ENCODE assay signal across 8 cellular contexts in genomic region chr12:96397756-96398421, GRCh38. TPM values are rescaled to one million over a fixed set of nuclear protein-coding genes. Genes with fewer than 3 reads are reported as not detected.
DNase-seq lines count a peak whose midpoint lies in the region; ATAC-seq, FAIRE-seq and TF ChIP-seq lines count a peak whose summit lies in the region.

No MANE protein-coding gene starts in this region.

- H3K9me1 ChIP-seq in keratinocyte (ENCODE audit: control insufficient read depth, extremely low read depth, insufficient read depth, low read length): no peaks in the 10 kb centered on the region

- H3K36me3 Mint-ChIP-seq in activated CD4-positive, alpha-beta T cell treated with anti-CD3 and anti-CD28 coated beads, Interleukin-2, amount 10 ng/mL, durations not matched to agents 7 days and 5 days (ENCODE audit: low read depth): peaks cover 3% of the 10 kb centered on the region
- H3K36me3 Mint-ChIP-seq in activated naive CD8-positive, alpha-beta T cell treated with anti-CD3 and anti-CD28 coated beads for 36 hours: peaks cover 2% of the 10 kb centered on the region

- H3K27ac Mint-ChIP-seq in activated CD4-positive, alpha-beta T cell treated with anti-CD3 and anti-CD28 coated beads, Interleukin-2, amount 10 ng/mL, durations not matched to agents 7 days and 5 days: peak overlapping the region; percentile 96
- H3K27ac Mint-ChIP-seq in activated naive CD8-positive, alpha-beta T cell treated with anti-CD3 and anti-CD28 coated beads for 36 hours: peak overlapping the region; percentile 87

- H3K9ac ChIP-seq in keratinocyte (ENCODE audit: control insufficient read depth, extremely low read depth, insufficient read depth, low read length): peak overlapping the region; percentile 92

- CTCF ChIA-PET in activated CD4-positive, alpha-beta T cell treated with anti-CD3 and anti-CD28 coated beads, Interleukin-2, amount 10 ng/mL, durations not matched to agents 7 days and 5 days (lab: Charles Lee): interaction anchor here (0.6 to 4.4 kb wide), 8 partner anchors 8 to 1076 kb away, joined by 3 to 25 read pairs (median 4); partner anchors contain the start of gene CFAP54

- H3K4me1 Mint-ChIP-seq in activated CD4-positive, alpha-beta T cell treated with anti-CD3 and anti-CD28 coated beads, Interleukin-2, amount 10 ng/mL, durations not matched to agents 7 days and 5 days: peaks cover 43% of the 10 kb centered on the region
- H3K4me1 Mint-ChIP-seq in activated naive CD8-positive, alpha-beta T cell treated with anti-CD3 and anti-CD28 coated beads for 36 hours: peaks cover 45% of the 10 kb centered on the region

- H3K4me1 ChIP-seq in keratinocyte (ENCODE audit: control insufficient read depth, extremely low read depth, insufficient read depth, low read length): peaks cover 22% of the 10 kb centered on the region

- no peak for DNase-seq in activated CD4-positive, alpha-beta T cell treated with anti-CD3 and anti-CD28 coated beads, Interleukin-2, amount 10 ng/mL, durations not matched to agents 7 days and 5 days
- DNase-seq in activated CD4-positive, alpha-beta T cell treated with anti-CD3 and anti-CD28 coated beads for 4 hours: no peak
- DNase-seq in activated naive CD8-positive, alpha-beta T cell treated with anti-CD3 and anti-CD28 coated beads for 36 hours: no peak
- DNase-seq in keratinocyte (ENCODE audit: low read depth, low spot score) (no peak), activated gamma-delta T cell treated with Interleukin-2 at 50 U/mL for 16 hours (no peak), T-helper 9 cell (no peak)

- H3K27me3 Mint-ChIP-seq in activated CD4-positive, alpha-beta T cell treated with anti-CD3 and anti-CD28 coated beads, Interleukin-2, amount 10 ng/mL, durations not matched to agents 7 days and 5 days: no peaks in the 10 kb centered on the region
- H3K27me3 Mint-ChIP-seq in activated naive CD8-positive, alpha-beta T cell treated with anti-CD3 and anti-CD28 coated beads for 36 hours: no peaks in the 10 kb centered on the region

- dilution Hi-C loops in keratinocyte (cut with MboI; ENCODE audit: extremely low pct_ligation_motif_present, low sequenced_read_pairs): no loop called here

- H3K4me2 ChIP-seq in keratinocyte (ENCODE audit: control insufficient read depth, extremely low read depth, insufficient read depth, low read depth, low read length): peak overlapping the region; percentile 89

- H4K20me1 ChIP-seq in keratinocyte (ENCODE audit: control insufficient read depth, extremely low read depth, insufficient read depth, low read length): peaks cover 14% of the 10 kb centered on the region

- POLR2A ChIA-PET in activated CD4-positive, alpha-beta T cell treated with anti-CD3 and anti-CD28 coated beads, Interleukin-2, amount 10 ng/mL, durations not matched to agents 7 days and 5 days (lab: Charles Lee): no interaction called here

- no peaks in the 10 kb centered on the region for H3K9me3 Mint-ChIP-seq in activated CD4-positive, alpha-beta T cell treated with anti-CD3 and anti-CD28 coated beads, Interleukin-2, amount 10 ng/mL, durations not matched to agents 7 days and 5 days
- no peaks in the 10 kb centered on the region for H3K9me3 Mint-ChIP-seq in activated naive CD8-positive, alpha-beta T cell treated with anti-CD3 and anti-CD28 coated beads for 36 hours

- no peaks in the 10 kb centered on the region for H3K36me3 ChIP-seq in keratinocyte (ENCODE audit: control insufficient read depth in 2 of 2, extremely low read depth in 1 of 2, insufficient read depth in 2 of 2, low read length in 2 of 2)

- no peak overlapping the region for H2AFZ ChIP-seq in keratinocyte (ENCODE audit: control insufficient read depth, low read length)

- no peak for FAIRE-seq in keratinocyte (lab: Jason Lieb, UNC)

- no peak for TF ChIP-seq CTCF in keratinocyte (optimal IDR thresholded peaks at IDR 0.05 in 1 of 3, IDR thresholded peaks at IDR 0.05 in 1 of 3, conservative IDR thresholded peaks at IDR 0.05 in 1 of 3; ENCODE audit: extremely low read depth in 1 of 3, insufficient read depth in 2 of 3, low read length in 3 of 3)

- H3K27ac ChIP-seq in keratinocyte (ENCODE audit: control insufficient read depth, insufficient read depth, low read length) (peak overlapping the region; percentile 79), temporal lobe (ENCODE audit: low read depth, low read length) (peak overlapping the region; percentile 86)

- H3K27me3 ChIP-seq in keratinocyte (ENCODE audit: control insufficient read depth, extremely low read depth, insufficient read depth, low read length): no peaks in the 10 kb centered on the region

- ATAC-seq in GM21526 (IDR thresholded peaks at IDR 0.05; ENCODE audit: low FRiP score, unreplicated experiment): no peak

- peak overlapping the region; percentile 68 to 99 (median 78) for H3K4me3 ChIP-seq in keratinocyte (ENCODE audit: control insufficient read depth in 2 of 3, extremely low read depth in 1 of 3, insufficient read depth in 2 of 3, low read depth in 1 of 3, low read length in 3 of 3)

- no peaks in the 10 kb centered on the region for H3K9me3 ChIP-seq in keratinocyte (ENCODE audit: control insufficient read depth, low read depth, low read length)

- peaks cover 69% of the 10 kb centered on the region for H3K79me2 ChIP-seq in keratinocyte (ENCODE audit: control insufficient read depth, insufficient read depth, low read length)

- peak overlapping the region; percentile 88 for H3K4me3 Mint-ChIP-seq in activated CD4-positive, alpha-beta T cell treated with anti-CD3 and anti-CD28 coated beads, Interleukin-2, amount 10 ng/mL, durations not matched to agents 7 days and 5 days
- H3K4me3 Mint-ChIP-seq in activated naive CD8-positive, alpha-beta T cell treated with anti-CD3 and anti-CD28 coated beads for 36 hours: peak overlapping the region; percentile 95

RNA-seq across cellular contexts. Expression of gene CDK17, which starts 2.4 kb away (rescaled TPM):
- 10 to 100 TPM; 38.7 to 43.5 TPM for total RNA-seq in activated CD4-positive, alpha-beta T cell treated with anti-CD3 and anti-CD28 coated beads, Interleukin-2, amount 10 ng/mL, durations not matched to agents 7 days and 5 days
- total RNA-seq in activated naive CD8-positive, alpha-beta T cell treated with anti-CD3 and anti-CD28 coated beads for 36 hours: 10 to 100 TPM; 30.1 to 31.7 TPM
- polyA plus RNA-seq in keratinocyte: 19.9 to 33.0 TPM (median 30.1 TPM) in 3 replicates
- polyA plus RNA-seq in keratinocyte (2011; ENCODE audit: low read depth): 12.3 TPM
- 11.9 and 32.5 TPM in 2 replicates for polyA plus RNA-seq in keratinocyte (2011; cell fraction: cytosol; rRNA removed)
- polyA plus RNA-seq in keratinocyte (2011; cell fraction: nucleus; rRNA removed): 43.8 and 49.5 TPM in 2 replicates
- polyA plus RNA-seq in keratinocyte (2012; ENCODE audit: low replicate concordance): 12.8 and 22.9 TPM in 2 replicates
- polyA minus RNA-seq in keratinocyte: 9.7 to 82.1 TPM (median 49.8 TPM) in 3 replicates
- 42.0 TPM for polyA minus RNA-seq in keratinocyte (2011; cell fraction: cytosol; rRNA and poly(A)+ RNA removed)
- polyA minus RNA-seq in keratinocyte (2011; cell fraction: nucleus; rRNA and poly(A)+ RNA removed): 66.5 and 134 TPM in 2 replicates
- total RNA-seq in temporal lobe: 115 TPM
